In the genomic region with DNA sequence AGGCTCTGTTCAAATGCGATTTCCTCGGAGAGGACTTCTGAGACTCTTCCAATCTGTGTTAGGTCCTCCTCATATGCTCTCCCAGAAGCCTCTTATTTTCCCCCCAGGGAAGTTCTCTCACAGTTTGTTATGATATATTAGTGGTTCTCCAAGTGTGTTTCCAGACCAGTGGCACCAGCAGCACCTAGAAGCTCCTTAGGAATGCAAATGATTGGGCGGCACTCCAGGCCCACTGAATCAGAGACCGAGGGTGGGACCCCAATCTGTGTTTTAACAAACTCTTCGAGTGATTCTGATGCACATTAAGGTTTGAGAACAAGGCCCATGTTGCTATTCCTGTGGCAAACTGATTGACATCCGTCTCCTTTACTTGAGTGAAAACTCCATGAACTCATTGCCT, we compare ENCODE assay signal across 35 cellular contexts.
"Had no signal": no experiment of that assay in that cellular context is flagged by ENCODE, and none has a peak within 500 bp of the region (broad histone marks: within the 10 kb centered on the region; RNA-seq: fewer than 3 reads in every experiment).

No MANE protein-coding gene starts in this region.

- ATAC-seq: activated CD8-positive, alpha-beta T cell treated with anti-CD3 and anti-CD28 coated beads for 36 hours; activated naive CD4-positive, alpha-beta T cell treated with anti-CD3 and anti-CD28 coated beads, Interleukin-2, amount 50 U/mL, for 72 hours; activated T-cell treated with anti-CD3 and anti-CD28 coated beads, Interleukin-2, amount 50 U/mL, for 4 hours; activated T-cell treated with anti-CD3 and anti-CD28 coated beads, Interleukin-2, amount 50 U/mL, for 72 hours; activated T-helper 17 cell treated with anti-CD3 and anti-CD28 coated beads, Interleukin-2, amount 50 U/mL, for 72 hours; body of pancreas had no signal

- H3K27me3 ChIP-seq: adrenal gland, body of pancreas, breast epithelium had no signal

- H3K4me3 ChIP-seq: adrenal gland, body of pancreas, breast epithelium had no signal

- H3K4me1 ChIP-seq: adrenal gland, body of pancreas, breast epithelium had no signal

- H3K9me3 ChIP-seq: adrenal gland, body of pancreas, breast epithelium had no signal

- FAIRE-seq: astrocyte, TTC549 had no signal

- H3K36me3 ChIP-seq: adrenal gland, brain microvascular endothelial cell, breast epithelium had no signal

- H3K27ac ChIP-seq: adrenal gland, body of pancreas, brain microvascular endothelial cell, breast epithelium, VCaP had no signal

- DNase-seq: activated B cell treated with CpG ODN at 0.5 μM for 24 hours; activated CD4-positive, alpha-beta memory T cell treated with anti-CD3 and anti-CD28 coated beads for 36 hours; activated CD4-positive, alpha-beta T cell treated with anti-CD3 and anti-CD28 coated beads for 4 hours; activated CD4-positive, alpha-beta T cell treated with anti-CD3 and anti-CD28 coated beads, Interleukin-2, amount 10 ng/mL, durations not matched to agents 24 days and 14 days; activated CD4-positive, alpha-beta T cell treated with anti-CD3 and anti-CD28 coated beads, Interleukin-2, amount 50 U/mL, for 1 hour; activated CD4-positive, alpha-beta T cell treated with anti-CD3 and anti-CD28 coated beads, Interleukin-2, amount 50 U/mL, for 4 hours; activated CD4-positive, CD25-positive, alpha-beta regulatory T cell treated with anti-CD3 and anti-CD28 coated beads, Interleukin-2, amount 50 U/mL, for 72 hours; activated CD8-positive, alpha-beta memory T cell treated with anti-CD3 and anti-CD28 coated beads, Interleukin-2, amount 50 U/mL, for 4 hours; activated CD8-positive, alpha-beta T cell treated with anti-CD3 and anti-CD28 coated beads for 36 hours; activated effector memory CD4-positive, alpha-beta T cell treated with anti-CD3 and anti-CD28 coated beads, Interleukin-2, amount 50 U/mL, for 16 hours; activated gamma-delta T cell treated with Interleukin-2 at 50 U/mL for 16 hours; activated naive CD4-positive, alpha-beta T cell; activated naive CD4-positive, alpha-beta T cell treated with anti-CD3 and anti-CD28 coated beads for 36 hours; activated naive CD4-positive, alpha-beta T cell treated with anti-CD3 and anti-CD28 coated beads, Interleukin-2, amount 50 U/mL, for 16 hours; activated naive CD8-positive, alpha-beta T cell treated with anti-CD3 and anti-CD28 coated beads for 36 hours; activated T-cell treated with anti-CD3 and anti-CD28 coated beads for 4 hours; activated T-cell treated with anti-CD3 and anti-CD28 coated beads, Interleukin-2, amount 50 U/mL, for 1 hour; activated T-cell treated with anti-CD3 and anti-CD28 coated beads, Interleukin-2, amount 50 U/mL, for 4 hours; activated T-cell treated with anti-CD3 and anti-CD28 coated beads, Interleukin-2, amount 50 U/mL, for 72 hours; adrenal gland; amniotic stem cell; aorta; body of pancreas; brain microvascular endothelial cell; central memory CD4-positive, alpha-beta T cell; SW 1271; T-helper 1 cell; T-helper 2 cell; T-helper 9 cell had no signal
